ENCODE assay signal across 1 cellular context in the genomic region with DNA sequence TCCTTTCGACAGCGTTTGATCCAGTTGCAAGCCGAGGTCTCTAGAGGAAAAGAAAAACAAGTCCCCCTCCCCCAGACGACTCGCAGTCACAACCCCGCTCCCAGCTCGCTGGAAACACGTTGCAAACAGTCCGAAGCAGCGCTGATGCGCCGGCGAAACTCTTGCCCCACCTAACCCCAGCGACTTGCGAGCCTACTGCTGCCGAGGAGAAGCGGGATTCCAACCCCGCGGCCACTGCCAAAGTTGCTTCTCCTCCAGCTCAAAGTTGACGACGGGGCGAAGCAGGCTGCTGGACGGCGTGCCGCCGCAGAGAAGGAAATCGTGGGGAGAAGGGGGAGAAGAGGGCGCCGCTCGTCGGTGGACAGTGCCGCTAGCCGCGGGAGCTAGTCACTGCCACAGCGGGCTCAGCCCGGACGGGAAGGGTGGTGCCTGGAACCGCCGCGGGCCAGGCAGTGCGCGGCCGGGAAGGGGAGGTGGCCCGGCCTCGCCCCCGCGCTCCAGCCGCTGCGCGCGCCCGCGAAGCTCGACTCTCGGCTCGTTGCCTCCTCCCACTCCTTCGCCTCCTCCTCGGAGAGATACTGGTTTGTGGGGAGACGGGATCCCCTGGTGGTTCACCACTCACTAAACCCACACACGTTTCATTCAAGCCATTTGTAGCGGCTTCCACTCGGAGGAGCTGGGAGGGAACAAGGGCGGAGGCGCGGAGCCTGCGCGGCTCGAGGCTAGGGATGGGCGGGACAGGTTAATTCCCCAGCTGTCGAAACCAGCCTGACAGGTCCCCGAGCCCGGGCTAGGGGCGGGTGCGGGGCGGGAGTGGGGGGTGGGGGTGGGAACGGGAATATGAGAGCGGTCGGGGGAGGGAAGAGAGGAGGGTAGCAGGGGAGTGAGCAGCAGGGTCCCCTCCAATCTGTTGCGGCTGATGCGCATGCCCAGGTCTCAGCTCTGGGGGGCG.
TF ChIP-seq lines count a peak whose summit lies in the region.

A gene with protein sequence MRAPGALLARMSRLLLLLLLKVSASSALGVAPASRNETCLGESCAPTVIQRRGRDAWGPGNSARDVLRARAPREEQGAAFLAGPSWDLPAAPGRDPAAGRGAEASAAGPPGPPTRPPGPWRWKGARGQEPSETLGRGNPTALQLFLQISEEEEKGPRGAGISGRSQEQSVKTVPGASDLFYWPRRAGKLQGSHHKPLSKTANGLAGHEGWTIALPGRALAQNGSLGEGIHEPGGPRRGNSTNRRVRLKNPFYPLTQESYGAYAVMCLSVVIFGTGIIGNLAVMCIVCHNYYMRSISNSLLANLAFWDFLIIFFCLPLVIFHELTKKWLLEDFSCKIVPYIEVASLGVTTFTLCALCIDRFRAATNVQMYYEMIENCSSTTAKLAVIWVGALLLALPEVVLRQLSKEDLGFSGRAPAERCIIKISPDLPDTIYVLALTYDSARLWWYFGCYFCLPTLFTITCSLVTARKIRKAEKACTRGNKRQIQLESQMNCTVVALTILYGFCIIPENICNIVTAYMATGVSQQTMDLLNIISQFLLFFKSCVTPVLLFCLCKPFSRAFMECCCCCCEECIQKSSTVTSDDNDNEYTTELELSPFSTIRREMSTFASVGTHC (minus strand): TSS at position 392 of the 952 bp plus-strand sequence. CDS start 816 bp downstream, outside the sequence.

TF ChIP-seq in HEK293, 187 proteins besides CTCF, POLR2A, EP300 and RAD21 (continued from another document and continues in another):
- TF ChIP-seq GFI1B (tag by site-specific recombination; IDR thresholded peaks at IDR 0.05) (no peak), ZNF596 (tag by site-specific recombination; IDR thresholded peaks at IDR 0.05) (no peak), ZNF777 (tag by site-specific recombination; IDR thresholded peaks at IDR 0.05; ENCODE audit: borderline replicate concordance) (peak; percentile 96), ZNF324 (tag by site-specific recombination; IDR thresholded peaks at IDR 0.05) (no peak), ZNF571 (tag by site-specific recombination; IDR thresholded peaks at IDR 0.05) (no peak), ZNF2 (tag by site-specific recombination; IDR thresholded peaks at IDR 0.05) (peak; percentile 62), ZNF792 (tag by site-specific recombination; IDR thresholded peaks at IDR 0.05) (no peak), ZNF148 (tag by site-specific recombination; IDR thresholded peaks at IDR 0.05; ENCODE audit: borderline replicate concordance) (no peak), ZNF837 (tag by site-specific recombination; IDR thresholded peaks at IDR 0.05) (no peak), ZNF37A (tag by site-specific recombination; IDR thresholded peaks at IDR 0.05) (no peak), ZNF214 (tag by site-specific recombination; IDR thresholded peaks at IDR 0.05; ENCODE audit: borderline replicate concordance) (no peak), ZNF362 (tag by site-specific recombination; IDR thresholded peaks at IDR 0.05) (no peak), ZNF670 (tag by site-specific recombination; IDR thresholded peaks at IDR 0.05; ENCODE audit: low read depth) (no peak), ZNF548 (tag by site-specific recombination; IDR thresholded peaks at IDR 0.05) (peak; percentile 73; the same call in 1 of the 2 replicates), ZNF274 (IDR thresholded peaks at IDR 0.05; ENCODE audit: low read length) (no peak), ZNF274 (tag by site-specific recombination; IDR thresholded peaks at IDR 0.05; ENCODE audit: borderline replicate concordance) (no peak), BCL11B (tag by site-specific recombination; IDR thresholded peaks at IDR 0.05; ENCODE audit: low read depth) (no peak; the same call in 1 of the 2 replicates), MZF1 (tag by site-specific recombination; IDR thresholded peaks at IDR 0.05; ENCODE audit: borderline replicate concordance) (peak; percentile 14; the same call in 1 of the 2 replicates), ZSCAN30 (tag by site-specific recombination; IDR thresholded peaks at IDR 0.05) (peak; percentile 90), ZFP41 (tag by site-specific recombination; IDR thresholded peaks at IDR 0.05; ENCODE audit: borderline replicate concordance) (no peak), ZNF473 (tag by site-specific recombination; IDR thresholded peaks at IDR 0.05) (no peak), ZNF544 (tag by site-specific recombination; IDR thresholded peaks at IDR 0.05) (no peak), ZNF16 (tag by site-specific recombination; IDR thresholded peaks at IDR 0.05; ENCODE audit: low read depth) (no peak), ZNF350 (tag by site-specific recombination; IDR thresholded peaks at IDR 0.05) (no peak), HOXC10 (CRISPR knock-in tag; IDR thresholded peaks at IDR 0.05) (no peak), ZNF280D (tag by site-specific recombination; IDR thresholded peaks at IDR 0.05) (0 out of 2 replicates have a peak, but pooled peaks have one; percentile 67), ZSCAN4 (tag by site-specific recombination; IDR thresholded peaks at IDR 0.05) (no peak), GLI2 (tag by site-specific recombination; IDR thresholded peaks at IDR 0.05; ENCODE audit: borderline replicate concordance, low read depth) (no peak), ZNF521 (tag by site-specific recombination; IDR thresholded peaks at IDR 0.05) (no peak), ZNF416 (tag by site-specific recombination; IDR thresholded peaks at IDR 0.05) (no peak), ZNF768 (tag by site-specific recombination; IDR thresholded peaks at IDR 0.05) (no peak), ZBTB26 (tag by site-specific recombination; optimal IDR thresholded peaks at IDR 0.05) (peak; percentile 93)
- TF ChIP-seq, protein P1, sequence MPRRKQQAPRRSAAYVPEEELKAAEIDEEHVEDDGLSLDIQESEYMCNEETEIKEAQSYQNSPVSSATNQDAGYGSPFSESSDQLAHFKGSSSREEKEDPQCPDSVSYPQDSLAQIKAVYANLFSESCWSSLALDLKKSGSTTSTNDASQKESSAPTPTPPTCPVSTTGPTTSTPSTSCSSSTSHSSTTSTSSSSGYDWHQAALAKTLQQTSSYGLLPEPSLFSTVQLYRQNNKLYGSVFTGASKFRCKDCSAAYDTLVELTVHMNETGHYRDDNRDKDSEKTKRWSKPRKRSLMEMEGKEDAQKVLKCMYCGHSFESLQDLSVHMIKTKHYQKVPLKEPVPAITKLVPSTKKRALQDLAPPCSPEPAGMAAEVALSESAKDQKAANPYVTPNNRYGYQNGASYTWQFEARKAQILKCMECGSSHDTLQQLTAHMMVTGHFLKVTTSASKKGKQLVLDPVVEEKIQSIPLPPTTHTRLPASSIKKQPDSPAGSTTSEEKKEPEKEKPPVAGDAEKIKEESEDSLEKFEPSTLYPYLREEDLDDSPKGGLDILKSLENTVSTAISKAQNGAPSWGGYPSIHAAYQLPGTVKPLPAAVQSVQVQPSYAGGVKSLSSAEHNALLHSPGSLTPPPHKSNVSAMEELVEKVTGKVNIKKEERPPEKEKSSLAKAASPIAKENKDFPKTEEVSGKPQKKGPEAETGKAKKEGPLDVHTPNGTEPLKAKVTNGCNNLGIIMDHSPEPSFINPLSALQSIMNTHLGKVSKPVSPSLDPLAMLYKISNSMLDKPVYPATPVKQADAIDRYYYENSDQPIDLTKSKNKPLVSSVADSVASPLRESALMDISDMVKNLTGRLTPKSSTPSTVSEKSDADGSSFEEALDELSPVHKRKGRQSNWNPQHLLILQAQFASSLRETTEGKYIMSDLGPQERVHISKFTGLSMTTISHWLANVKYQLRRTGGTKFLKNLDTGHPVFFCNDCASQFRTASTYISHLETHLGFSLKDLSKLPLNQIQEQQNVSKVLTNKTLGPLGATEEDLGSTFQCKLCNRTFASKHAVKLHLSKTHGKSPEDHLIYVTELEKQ (tag by site-specific recombination; IDR thresholded peaks at IDR 0.05; ENCODE audit: borderline replicate concordance): no peak
- TF ChIP-seq, protein P2, sequence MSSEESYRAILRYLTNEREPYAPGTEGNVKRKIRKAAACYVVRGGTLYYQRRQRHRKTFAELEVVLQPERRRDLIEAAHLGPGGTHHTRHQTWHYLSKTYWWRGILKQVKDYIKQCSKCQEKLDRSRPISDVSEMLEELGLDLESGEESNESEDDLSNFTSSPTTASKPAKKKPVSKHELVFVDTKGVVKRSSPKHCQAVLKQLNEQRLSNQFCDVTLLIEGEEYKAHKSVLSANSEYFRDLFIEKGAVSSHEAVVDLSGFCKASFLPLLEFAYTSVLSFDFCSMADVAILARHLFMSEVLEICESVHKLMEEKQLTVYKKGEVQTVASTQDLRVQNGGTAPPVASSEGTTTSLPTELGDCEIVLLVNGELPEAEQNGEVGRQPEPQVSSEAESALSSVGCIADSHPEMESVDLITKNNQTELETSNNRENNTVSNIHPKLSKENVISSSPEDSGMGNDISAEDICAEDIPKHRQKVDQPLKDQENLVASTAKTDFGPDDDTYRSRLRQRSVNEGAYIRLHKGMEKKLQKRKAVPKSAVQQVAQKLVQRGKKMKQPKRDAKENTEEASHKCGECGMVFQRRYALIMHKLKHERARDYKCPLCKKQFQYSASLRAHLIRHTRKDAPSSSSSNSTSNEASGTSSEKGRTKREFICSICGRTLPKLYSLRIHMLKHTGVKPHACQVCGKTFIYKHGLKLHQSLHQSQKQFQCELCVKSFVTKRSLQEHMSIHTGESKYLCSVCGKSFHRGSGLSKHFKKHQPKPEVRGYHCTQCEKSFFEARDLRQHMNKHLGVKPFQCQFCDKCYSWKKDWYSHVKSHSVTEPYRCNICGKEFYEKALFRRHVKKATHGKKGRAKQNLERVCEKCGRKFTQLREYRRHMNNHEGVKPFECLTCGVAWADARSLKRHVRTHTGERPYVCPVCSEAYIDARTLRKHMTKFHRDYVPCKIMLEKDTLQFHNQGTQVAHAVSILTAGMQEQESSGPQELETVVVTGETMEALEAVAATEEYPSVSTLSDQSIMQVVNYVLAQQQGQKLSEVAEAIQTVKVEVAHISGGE (tag by site-specific recombination; conservative IDR thresholded peaks at IDR 0.05; ENCODE audit: low read depth): no peak
- TF ChIP-seq, protein P3, sequence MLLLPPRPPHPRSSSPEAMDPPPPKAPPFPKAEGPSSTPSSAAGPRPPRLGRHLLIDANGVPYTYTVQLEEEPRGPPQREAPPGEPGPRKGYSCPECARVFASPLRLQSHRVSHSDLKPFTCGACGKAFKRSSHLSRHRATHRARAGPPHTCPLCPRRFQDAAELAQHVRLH (tag by site-specific recombination; IDR thresholded peaks at IDR 0.05): no peak
